Comparison of ENCODE assay signal across 27 cellular contexts in the genomic region with DNA sequence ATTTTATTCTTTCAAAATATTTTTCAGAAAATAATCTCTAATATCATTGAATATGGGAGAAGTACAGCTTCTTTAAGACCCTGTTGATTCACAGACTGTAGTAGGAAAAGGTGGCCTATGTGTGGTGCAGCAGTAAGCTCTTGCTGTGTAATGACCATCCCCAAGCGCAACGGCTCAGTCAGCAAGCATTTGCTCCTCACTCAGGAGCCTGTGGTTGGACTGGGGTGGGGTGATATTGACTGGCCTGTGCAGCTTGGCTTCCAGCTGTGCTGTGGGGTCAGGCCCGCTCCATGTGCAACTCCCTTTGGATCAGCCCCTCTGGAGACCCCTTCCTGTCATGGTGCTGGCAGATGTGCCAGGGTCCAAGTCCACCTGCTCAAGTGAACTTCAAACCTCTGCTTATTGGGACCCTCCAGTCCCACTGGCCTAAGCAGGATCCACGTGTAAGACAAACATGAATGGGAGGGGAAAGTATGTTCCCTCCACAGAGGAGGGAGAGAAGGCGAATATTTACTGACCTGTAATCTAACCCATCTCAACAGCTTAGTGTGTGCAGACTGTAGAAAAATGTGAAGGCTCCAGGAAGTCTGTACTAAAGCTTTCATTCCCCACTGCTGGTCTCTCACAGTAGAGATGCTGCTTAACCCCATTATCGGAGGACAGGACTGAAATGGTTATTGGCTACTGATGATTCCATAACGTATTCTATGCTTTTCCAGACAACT.
"Had no signal": no experiment of that assay in that cellular context is flagged by ENCODE, and none has a peak within 500 bp of the region (broad histone marks: within the 10 kb centered on the region; RNA-seq: fewer than 3 reads in every experiment).

No MANE protein-coding gene starts in this region.

- H3K4me1 Mint-ChIP-seq: activated B cell treated with CpG ODN at 0.5 μM for 24 hours; activated CD4-positive, alpha-beta memory T cell treated with anti-CD3 and anti-CD28 coated beads, Interleukin-2, amount 10 ng/mL, durations not matched to agents 7 days and 5 days; central memory CD8-positive, alpha-beta T cell had no signal

- H3K27ac Mint-ChIP-seq: activated B cell treated with CpG ODN at 0.5 μM for 24 hours; activated CD4-positive, alpha-beta memory T cell treated with anti-CD3 and anti-CD28 coated beads, Interleukin-2, amount 10 ng/mL, durations not matched to agents 7 days and 5 days; activated CD4-positive, alpha-beta T cell treated with anti-CD3 and anti-CD28 coated beads, Interleukin-2, amount 10 ng/mL, durations not matched to agents 7 days and 5 days; activated naive CD4-positive, alpha-beta T cell treated with anti-CD3 and anti-CD28 coated beads, Interleukin-2, amount 10 ng/mL, durations not matched to agents 7 days and 5 days; activated naive CD4-positive, alpha-beta T cell treated with anti-CD3 and anti-CD28 coated beads, Interleukin-2, amount 50 U/mL, for 72 hours; activated naive CD8-positive, alpha-beta T cell treated with anti-CD3 and anti-CD28 coated beads, Interleukin-2, amount 10 ng/mL, durations not matched to agents 7 days and 5 days; activated T-cell treated with anti-CD3 and anti-CD28 coated beads, Interleukin-2, amount 50 U/mL, for 24 hours; activated T-cell treated with anti-CD3 and anti-CD28 coated beads, Interleukin-2, amount 50 U/mL, for 72 hours; dendritic cell treated with granulocyte-macrophage colony-stimulating factor and Interleukin-4, amounts not matched to agents 40 ng/mL and 50 ng/mL, for 4 days had no signal

- H3K27me3 ChIP-seq: ascending aorta, brain microvascular endothelial cell had no signal

- H3K27ac ChIP-seq: ascending aorta, brain microvascular endothelial cell, coronary artery, WERI-Rb-1 had no signal

- H3K4me3 Mint-ChIP-seq: activated B cell treated with CpG ODN at 0.5 μM for 24 hours; activated CD4-positive, alpha-beta memory T cell treated with anti-CD3 and anti-CD28 coated beads, Interleukin-2, amount 10 ng/mL, durations not matched to agents 7 days and 5 days; activated CD4-positive, alpha-beta T cell treated with anti-CD3 and anti-CD28 coated beads, Interleukin-2, amount 10 ng/mL, durations not matched to agents 7 days and 5 days; activated naive CD4-positive, alpha-beta T cell treated with anti-CD3 and anti-CD28 coated beads, Interleukin-2, amount 10 ng/mL, durations not matched to agents 7 days and 5 days; activated naive CD8-positive, alpha-beta T cell treated with anti-CD3 and anti-CD28 coated beads, Interleukin-2, amount 10 ng/mL, durations not matched to agents 7 days and 5 days; activated T-cell treated with anti-CD3 and anti-CD28 coated beads, Interleukin-2, amount 50 U/mL, for 24 hours; activated T-cell treated with anti-CD3 and anti-CD28 coated beads, Interleukin-2, amount 50 U/mL, for 72 hours; central memory CD8-positive, alpha-beta T cell; dendritic cell treated with granulocyte-macrophage colony-stimulating factor and Interleukin-4, amounts not matched to agents 40 ng/mL and 50 ng/mL, for 4 days; endodermal cell had no signal

- ATAC-seq: activated naive CD4-positive, alpha-beta T cell treated with anti-CD3 and anti-CD28 coated beads, Interleukin-2, amount 50 U/mL, for 72 hours; activated T-cell treated with anti-CD3 and anti-CD28 coated beads, Interleukin-2, amount 50 U/mL, for 72 hours; esophagus mucosa had no signal

- H3K9me3 ChIP-seq: ascending aorta had no signal

- DNase-seq: activated B cell treated with CpG ODN at 0.5 μM for 24 hours; activated CD4-positive, alpha-beta memory T cell treated with anti-CD3 and anti-CD28 coated beads, Interleukin-2, amount 10 ng/mL, durations not matched to agents 7 days and 5 days; activated CD4-positive, alpha-beta T cell treated with anti-CD3 and anti-CD28 coated beads for 1 hour; activated CD4-positive, alpha-beta T cell treated with anti-CD3 and anti-CD28 coated beads for 4 hours; activated CD4-positive, alpha-beta T cell treated with anti-CD3 and anti-CD28 coated beads, Interleukin-2, amount 10 ng/mL, durations not matched to agents 7 days and 5 days; activated CD4-positive, alpha-beta T cell treated with anti-CD3 and anti-CD28 coated beads, Interleukin-2, amount 50 U/mL, for 4 hours; activated CD8-positive, alpha-beta memory T cell treated with anti-CD3 and anti-CD28 coated beads, Interleukin-2, amount 50 U/mL, for 48 hours; activated gamma-delta T cell; activated naive CD4-positive, alpha-beta T cell; activated naive CD4-positive, alpha-beta T cell treated with anti-CD3 and anti-CD28 coated beads, Interleukin-2, amount 10 ng/mL, durations not matched to agents 7 days and 5 days; activated naive CD8-positive, alpha-beta T cell treated with anti-CD3 and anti-CD28 coated beads, Interleukin-2, amount 10 ng/mL, durations not matched to agents 7 days and 5 days; activated T-cell treated with anti-CD3 and anti-CD28 coated beads for 4 hours; activated T-cell treated with anti-CD3 and anti-CD28 coated beads, Interleukin-2, amount 50 U/mL, for 24 hours; activated T-cell treated with anti-CD3 and anti-CD28 coated beads, Interleukin-2, amount 50 U/mL, for 72 hours; brain microvascular endothelial cell; effector memory CD4-positive, alpha-beta T cell; endodermal cell; foreskin fibroblast; T-helper 2 cell; WERI-Rb-1 had no signal

- H3K36me3 Mint-ChIP-seq: activated naive CD4-positive, alpha-beta T cell treated with anti-CD3 and anti-CD28 coated beads, Interleukin-2, amount 10 ng/mL, durations not matched to agents 7 days and 5 days; activated naive CD4-positive, alpha-beta T cell treated with anti-CD3 and anti-CD28 coated beads, Interleukin-2, amount 50 U/mL, for 72 hours; activated naive CD8-positive, alpha-beta T cell treated with anti-CD3 and anti-CD28 coated beads, Interleukin-2, amount 10 ng/mL, durations not matched to agents 7 days and 5 days had no signal

- H3K9me3 Mint-ChIP-seq: activated B cell treated with CpG ODN at 0.5 μM for 24 hours; activated CD4-positive, alpha-beta memory T cell treated with anti-CD3 and anti-CD28 coated beads, Interleukin-2, amount 10 ng/mL, durations not matched to agents 7 days and 5 days; activated CD4-positive, alpha-beta T cell treated with anti-CD3 and anti-CD28 coated beads, Interleukin-2, amount 10 ng/mL, durations not matched to agents 7 days and 5 days; activated naive CD4-positive, alpha-beta T cell treated with anti-CD3 and anti-CD28 coated beads, Interleukin-2, amount 10 ng/mL, durations not matched to agents 7 days and 5 days; activated naive CD4-positive, alpha-beta T cell treated with anti-CD3 and anti-CD28 coated beads, Interleukin-2, amount 50 U/mL, for 72 hours; activated naive CD8-positive, alpha-beta T cell treated with anti-CD3 and anti-CD28 coated beads, Interleukin-2, amount 10 ng/mL, durations not matched to agents 7 days and 5 days; activated T-cell treated with anti-CD3 and anti-CD28 coated beads, Interleukin-2, amount 50 U/mL, for 24 hours; activated T-cell treated with anti-CD3 and anti-CD28 coated beads, Interleukin-2, amount 50 U/mL, for 72 hours; central memory CD8-positive, alpha-beta T cell; dendritic cell treated with granulocyte-macrophage colony-stimulating factor and Interleukin-4, amounts not matched to agents 40 ng/mL and 50 ng/mL, for 4 days had no signal

- H3K36me3 ChIP-seq: ascending aorta, brain microvascular endothelial cell, WERI-Rb-1 had no signal

- H3K4me1 ChIP-seq: ascending aorta had no signal

- H3K4me3 ChIP-seq: ascending aorta, coronary artery, dorsolateral prefrontal cortex had no signal
